8 cellular contexts compared by ENCODE assay signal in genomic region chr14:77457522-77458248, GRCh38. TPM values are rescaled to one million over a fixed set of nuclear protein-coding genes. Genes with fewer than 3 reads are reported as not detected.
DNase-seq lines count a peak whose midpoint lies in the region; ATAC-seq and TF ChIP-seq lines count a peak whose summit lies in the region.

Gene AHSA1 (plus strand): TSS chr14:77458093. CDS start chr14:77458190, 97 bp downstream.
Gene VIPAS39 (minus strand): TSS chr14:77457601. CDS start chr14:77454102, 3,499 bp downstream.

- peak within 1 kb of the TSS; percentile 100 for H3K4me3 Mint-ChIP-seq in CD8-positive, alpha-beta T cell

- H3K4me1 Mint-ChIP-seq in CD8-positive, alpha-beta T cell (ENCODE audit: low read depth): peaks cover 62% of the 10 kb centered on the region

- H3K36me3 Mint-ChIP-seq in CD8-positive, alpha-beta T cell: peaks cover 61% of the 10 kb centered on the region

- H3K9me3 ChIP-seq in CD8-positive, alpha-beta T cell (ENCODE audit: low read length): no peaks in the 10 kb centered on the region
- no peaks in the 10 kb centered on the region for H3K9me3 ChIP-seq in lung (ENCODE audit: control insufficient read depth in 2 of 2, insufficient read depth in 1 of 2, low read length in 1 of 2)

- peak within 1 kb of the TSS; percentile 72 for H3K27ac ChIP-seq in CD8-positive, alpha-beta T cell (ENCODE audit: low read depth, low read length)
- H3K27ac ChIP-seq in lung (ENCODE audit: low read depth in 1 of 2, low read length in 1 of 2): peak within 1 kb of the TSS; percentile 91 to 97

- H3K27ac Mint-ChIP-seq in CD8-positive, alpha-beta T cell: peak within 1 kb of the TSS; percentile 99

- peak; percentile 84 to 97 (median 89) for DNase-seq in CD8-positive, alpha-beta T cell
- DNase-seq in HS-27A (ENCODE audit: low read depth) (peak; percentile 98), NK-92 (lab: John Stamatoyannopoulos, UW; ENCODE audit: unreplicated experiment) (peak; percentile 85), lung (ENCODE audit: low spot score) (peak; percentile 97)
- DNase-seq in activated CD8-positive, alpha-beta memory T cell treated with anti-CD3 and anti-CD28 coated beads for 1 hour (ENCODE audit: extremely low read depth in 1 of 2, low read depth in 1 of 2): peak; percentile 79 to 85
- DNase-seq in effector CD8-positive, alpha-beta T cell (lab: John Stamatoyannopoulos, UW): peak; percentile 90
- DNase-seq in stimulated activated CD4-positive, alpha-beta T cell treated with anti-CD3 and anti-CD28 coated beads, TNF-alpha, amount 100 ng/mL, for 4 hours (ENCODE audit: low read depth in 3 of 3): peak; percentile 73 to 87 (median 86)

- peaks cover 25% of the 10 kb centered on the region for H3K36me3 ChIP-seq in CD8-positive, alpha-beta T cell (ENCODE audit: insufficient read depth, low read length)
- H3K36me3 ChIP-seq in lung (ENCODE audit: control insufficient read depth in 2 of 2, insufficient read depth in 2 of 2, low read length in 2 of 2): peaks cover 9 to 20% of the 10 kb centered on the region in 2 donors

- POLR2A ChIA-PET in CD8-positive, alpha-beta T cell (lab: Charles Lee): interaction anchor here (0.7 to 2.4 kb wide), 3 partner anchors 12 to 137 kb away, joined by 3 to 12 read pairs (median 5); partner anchors contain the start of genes GSTZ1, POMT2 and SAMD15

- no peaks in the 10 kb centered on the region for H3K27me3 Mint-ChIP-seq in CD8-positive, alpha-beta T cell (ENCODE audit: low read depth)

- no peak for TF ChIP-seq CTCF in CD8-positive, alpha-beta T cell (IDR thresholded peaks at IDR 0.05)
- TF ChIP-seq CTCF in lung (IDR thresholded peaks at IDR 0.05; ENCODE audit: control extremely low read depth, extremely low read depth): no peak

- H3K9me3 Mint-ChIP-seq in CD8-positive, alpha-beta T cell: no peaks in the 10 kb centered on the region

- peak; percentile 94 for ATAC-seq in CD8-positive, alpha-beta T cell
- ATAC-seq in GM19467 (IDR thresholded peaks at IDR 0.05; ENCODE audit: unreplicated experiment) (peak; percentile 87), lung (ENCODE audit: insufficient read depth, low FRiP score) (peak; percentile 98)

- WGBS in lung, 2 donors: 0% methylated on average over 41 to 50 of the region's 50 CpGs

- CTCF ChIA-PET in CD8-positive, alpha-beta T cell (lab: Charles Lee): interaction anchor here (0.6 to 1.7 kb wide), 4 partner anchors 27 to 160 kb away, joined by 3 to 7 read pairs (median 3); no protein-coding TSS in a partner anchor

- intact Hi-C loops in CD8-positive, alpha-beta T cell (cut with DNase I, micrococcal nuclease): loop anchor here (1.0 to 10.0 kb wide), 16 partner anchors 80 to 1473 kb away; partner anchors contain the start of genes ADCK1 (in 2 of the 2), CIPC (in 2 of the 2), GPATCH2L (in 2 of the 2) and SAMD15 (in 2 of the 2)

- peaks cover 24% of the 10 kb centered on the region for H3K4me1 ChIP-seq in CD8-positive, alpha-beta T cell (ENCODE audit: insufficient read depth, low read length)
- peaks cover 0 to 14% of the 10 kb centered on the region in 2 donors for H3K4me1 ChIP-seq in lung (ENCODE audit: control insufficient read depth in 2 of 2, insufficient read depth in 2 of 2, low read length in 2 of 2)

- no peaks in the 10 kb centered on the region for H3K27me3 ChIP-seq in CD8-positive, alpha-beta T cell (ENCODE audit: insufficient read depth, low read length)
- no peaks in the 10 kb centered on the region for H3K27me3 ChIP-seq in lung (ENCODE audit: control insufficient read depth, insufficient read depth)

- H3K4me3 ChIP-seq in CD8-positive, alpha-beta T cell (ENCODE audit: low read depth, low read length): peak within 1 kb of the TSS; percentile 99
- peak within 1 kb of the TSS; percentile 99 for H3K4me3 ChIP-seq in lung

RNA-seq across cellular contexts. Expression of gene AHSA1, which starts in this region (rescaled TPM):
- total RNA-seq in CD8-positive, alpha-beta T cell: 10 to 100 TPM; 37.0 to 43.5 TPM
- total RNA-seq in lung: 10 to 100 TPM; 90.4 to 98.5 TPM
- polyA plus RNA-seq in lung: 100 to 1,000 TPM in 1 of 2 donors, 10 to 100 TPM in 1; 84.5 to 119 TPM

RNA-seq across cellular contexts. Expression of gene VIPAS39, which starts in this region (rescaled TPM):
- 1 to 10 TPM; 7.2 to 8.1 TPM for total RNA-seq in CD8-positive, alpha-beta T cell
- total RNA-seq in lung: 10 to 100 TPM; 16.0 to 22.8 TPM
- 10 to 100 TPM in 1 of 2 donors, 1 to 10 TPM in 1; 7.7 to 12.3 TPM for polyA plus RNA-seq in lung

Comparison
In these comparisons a context has a peak if more than half of its experiments do, and no peak if none do; other contexts are left out.
1. Peak in every context shown above with its lines: DNase-seq, ATAC-seq, H3K4me3 ChIP-seq and H3K27ac ChIP-seq.